ENCODE assay signal across 11 cellular contexts in genomic region chr21:38955495-38955894, GRCh38.
DNase-seq lines count a peak whose midpoint lies in the region; FAIRE-seq lines count a peak whose summit lies in the region.
"Had no signal": no experiment of that assay in that cellular context is flagged by ENCODE, and none has a peak within 500 bp of the region (broad histone marks: within the 10 kb centered on the region; RNA-seq: fewer than 3 reads in every experiment).

No MANE protein-coding gene starts in this region.

- H3K36me3 Mint-ChIP-seq in activated naive CD4-positive, alpha-beta T cell treated with anti-CD3 and anti-CD28 coated beads for 36 hours (ENCODE audit: low read depth): no peaks in the 10 kb centered on the region
- H3K36me3 Mint-ChIP-seq: brain had no signal

- CTCF ChIA-PET in activated naive CD4-positive, alpha-beta T cell treated with anti-CD3 and anti-CD28 coated beads for 36 hours (lab: Charles Lee): no interaction called here

- H3K27ac Mint-ChIP-seq in activated naive CD4-positive, alpha-beta T cell treated with anti-CD3 and anti-CD28 coated beads for 36 hours: no peak overlapping the region
- H3K27ac Mint-ChIP-seq: activated T-cell treated with anti-CD3 and anti-CD28 coated beads, Interleukin-2, amount 50 U/mL, for 24 hours had no signal

- H3K4me3 Mint-ChIP-seq in activated naive CD4-positive, alpha-beta T cell treated with anti-CD3 and anti-CD28 coated beads for 36 hours: no peak overlapping the region
- H3K4me3 Mint-ChIP-seq: activated T-cell treated with anti-CD3 and anti-CD28 coated beads, Interleukin-2, amount 50 U/mL, for 24 hours; brain had no signal

- intact Hi-C loops in activated naive CD4-positive, alpha-beta T cell treated with anti-CD3 and anti-CD28 coated beads for 36 hours (cut with micrococcal nuclease): no loop called here

- no peaks in the 10 kb centered on the region for H3K4me1 Mint-ChIP-seq in activated naive CD4-positive, alpha-beta T cell treated with anti-CD3 and anti-CD28 coated beads for 36 hours (ENCODE audit: low read depth)

- H3K9me3 Mint-ChIP-seq in activated naive CD4-positive, alpha-beta T cell treated with anti-CD3 and anti-CD28 coated beads for 36 hours: no peaks in the 10 kb centered on the region

- FAIRE-seq in urothelium cell line (lab: Jason Lieb, UNC): no peak

- DNase-seq in activated CD4-positive, alpha-beta T cell treated with anti-CD3 and anti-CD28 coated beads for 48 hours: peak; percentile 16
- DNase-seq in activated CD4-positive, alpha-beta T cell treated with anti-CD3 and anti-CD28 coated beads for 1 hour: no peak
- DNase-seq in astrocyte of the hippocampus (ENCODE audit: low read depth, low spot score) (peak; percentile 35), hepatic stellate cell (ENCODE audit: low spot score) (peak; percentile 57), urothelium cell line (ENCODE audit: low spot score) (peak; percentile 10), NCI-H510A (lab: John Stamatoyannopoulos, UW) (no peak), globus pallidus (ENCODE audit: low spot score) (no peak)
- DNase-seq in activated naive CD4-positive, alpha-beta T cell treated with anti-CD3 and anti-CD28 coated beads for 36 hours: no peak
- DNase-seq: activated T-cell treated with anti-CD3 and anti-CD28 coated beads, Interleukin-2, amount 50 U/mL, for 24 hours; sigmoid colon had no signal

- peaks cover 2% of the 10 kb centered on the region for H3K27me3 Mint-ChIP-seq in activated naive CD4-positive, alpha-beta T cell treated with anti-CD3 and anti-CD28 coated beads for 36 hours (ENCODE audit: low read depth)

Comparison
In these comparisons a context has a peak if more than half of its experiments do, and no peak if none do; other contexts are left out.
1. DNase-seq: peak in activated CD4-positive, alpha-beta T cell treated with anti-CD3 and anti-CD28 coated beads for 48 hours (single experiment), astrocyte of the hippocampus (single experiment), hepatic stellate cell (single experiment) and urothelium cell line (single experiment); none in activated CD4-positive, alpha-beta T cell treated with anti-CD3 and anti-CD28 coated beads for 1 hour (single experiment), NCI-H510A (single experiment), activated naive CD4-positive, alpha-beta T cell treated with anti-CD3 and anti-CD28 coated beads for 36 hours (single experiment) and globus pallidus (single experiment).